29 cellular contexts compared by ENCODE assay signal in genomic region chr18:9289698-9290097, GRCh38.
"Had no signal": no experiment of that assay in that cellular context is flagged by ENCODE, and none has a peak within 500 bp of the region (broad histone marks: within the 10 kb centered on the region; RNA-seq: fewer than 3 reads in every experiment).

No MANE protein-coding gene starts in this region.

- FAIRE-seq: islet of Langerhans had no signal

- DNase-seq: colonic mucosa; effector CD8-positive, alpha-beta T cell; endodermal cell; foreskin melanocyte; glutamatergic neuron; heart right ventricle; hippocampal formation; left cardiac atrium; left lung; mesendoderm; midbrain; naive thymus-derived CD8-positive, alpha-beta T cell; nephron progenitor cell; nucleus accumbens; ovary; posterior cingulate gyrus; psoas muscle; right cardiac atrium; stimulated activated CD4-positive, alpha-beta T cell treated with anti-CD3 and anti-CD28 coated beads, Interleukin-15, amount 100 ng/mL, for 24 hours; stimulated activated CD4-positive, alpha-beta T cell treated with anti-CD3 and anti-CD28 coated beads, Interleukin-4, amount 100 ng/mL, for 1 hour; stimulated activated CD8-positive, alpha-beta memory T cell treated with anti-CD3 and anti-CD28 coated beads, Interleukin-4, amount 100 ng/mL, for 48 hours; stimulated activated naive CD4-positive, alpha-beta T cell treated with Interleukin-2 at 50 U/mL for 16 hours; stomach; thyroid gland; trophoblast cell had no signal

- H3K9me3 ChIP-seq: colonic mucosa, ovary, thyroid gland, vagina had no signal

- H3K4me3 ChIP-seq: colonic mucosa, esophagus muscularis mucosa, heart right ventricle, left lung, ovary, psoas muscle, skin epidermis, stomach, thyroid gland, vagina had no signal

- H3K4me1 ChIP-seq: colonic mucosa, esophagus muscularis mucosa, heart right ventricle, left lung, psoas muscle, stomach, thyroid gland, vagina had no signal

- H3K27me3 ChIP-seq: colonic mucosa, esophagus muscularis mucosa, heart right ventricle, left lung, ovary, stomach, thyroid gland, vagina had no signal

- ATAC-seq: heart right ventricle; left cardiac atrium; left lung; naive thymus-derived CD8-positive, alpha-beta T cell; psoas muscle; right cardiac atrium had no signal

- H3K36me3 ChIP-seq: colonic mucosa, esophagus muscularis mucosa, left lung, ovary, stomach, thyroid gland, vagina had no signal

- H3K27ac ChIP-seq: colonic mucosa, esophagus muscularis mucosa, heart right ventricle, left lung, ovary, psoas muscle, skin epidermis, stomach, thyroid gland, vagina had no signal
